1 cellular context compared by ENCODE assay signal in genomic region chr17:19332371-19333131, GRCh38.
TF ChIP-seq lines count a peak whose summit lies in the region.

No MANE protein-coding gene starts in this region.

TF ChIP-seq in H1, 55 proteins besides CTCF, POLR2A, EP300 and RAD21:
- TF ChIP-seq HDAC6 (IDR thresholded peaks at IDR 0.05; ENCODE audit: low read depth, low read length) (no peak), FOSL1 (IDR thresholded peaks at IDR 0.05; ENCODE audit: insufficient read depth, low read depth, low read length) (no peak), RBBP5 (IDR thresholded peaks at IDR 0.05; ENCODE audit: borderline replicate concordance, low read depth, low read length) (no peak), SAP30 (IDR thresholded peaks at IDR 0.05; ENCODE audit: insufficient read depth, insufficient replicate concordance, low read length) (no peak), MAFK (IDR thresholded peaks at IDR 0.05; ENCODE audit: low read depth, low read length) (no peak), ZNF274 (IDR thresholded peaks at IDR 0.05; ENCODE audit: borderline replicate concordance, extremely low read depth, low read length) (no peak), SP2 (IDR thresholded peaks at IDR 0.05; ENCODE audit: low read length) (no peak), GTF2F1 (IDR thresholded peaks at IDR 0.05; ENCODE audit: borderline replicate concordance, low read depth, low read length) (no peak), SP1 (IDR thresholded peaks at IDR 0.05; ENCODE audit: low read depth, low read length) (no peak), SP4 (IDR thresholded peaks at IDR 0.05; ENCODE audit: low read length) (no peak), TAF1 (IDR thresholded peaks at IDR 0.05; ENCODE audit: low read depth, low read length) (no peak), POU5F1 (IDR thresholded peaks at IDR 0.05; ENCODE audit: low read depth, low read length) (no peak), TBP (IDR thresholded peaks at IDR 0.05; ENCODE audit: low read depth, low read length) (no peak), ATF3 (IDR thresholded peaks at IDR 0.05; ENCODE audit: insufficient read depth, low read depth, low read length) (no peak), NRF1 (IDR thresholded peaks at IDR 0.05; ENCODE audit: low read depth, low read length) (no peak), CHD7 (IDR thresholded peaks at IDR 0.05; ENCODE audit: insufficient replicate concordance, low read length) (no peak)
